In the genomic region with DNA sequence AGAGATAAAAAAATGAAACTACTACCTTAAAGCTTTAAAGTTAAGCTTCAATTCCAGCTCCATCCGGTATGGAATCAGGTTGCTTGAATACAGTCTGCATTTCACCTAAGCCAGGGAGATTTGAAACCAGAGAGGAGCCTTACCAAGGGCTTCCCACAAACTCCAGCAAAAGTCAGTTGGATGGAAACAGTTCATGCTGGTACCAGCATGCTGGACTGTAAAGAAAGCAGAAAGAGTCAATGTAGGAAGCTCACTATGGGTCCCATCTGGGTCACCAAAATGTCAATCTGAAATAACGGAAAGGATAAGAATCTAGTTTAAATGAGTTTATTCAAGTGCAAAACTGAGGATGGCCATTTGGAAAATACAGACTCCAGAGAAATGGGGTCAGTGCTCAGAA, we compare ENCODE assay signal across 17 cellular contexts.
DNase-seq lines count a peak whose midpoint lies in the region; ATAC-seq and TF ChIP-seq lines count a peak whose summit lies in the region.
"Had no signal": no experiment of that assay in that cellular context is flagged by ENCODE, and none has a peak within 500 bp of the region (broad histone marks: within the 10 kb centered on the region; RNA-seq: fewer than 3 reads in every experiment).

No MANE protein-coding gene starts in this region.

- TF ChIP-seq CTCF in progenitor cell of endocrine pancreas (IDR thresholded peaks at IDR 0.05; ENCODE audit: unreplicated experiment) (no peak), MM.1S (IDR thresholded peaks at IDR 0.05; ENCODE audit: low read length) (no peak)

- ATAC-seq in GM21390 (IDR thresholded peaks at IDR 0.05; ENCODE audit: unreplicated experiment) = no peak
- ATAC-seq: CD8-positive, alpha-beta T cell had no signal

- H3K9me2 ChIP-seq in MM.1S (replicated peaks; ENCODE audit: insufficient read depth, low read length) = no peaks in the 10 kb centered on the region

- no peak overlapping the region for H3K9ac ChIP-seq in MM.1S (ENCODE audit: low read length)

- H3K27ac Mint-ChIP-seq in progenitor cell of endocrine pancreas = peak overlapping the region; percentile 12
- H3K27ac Mint-ChIP-seq: CD14-positive monocyte; CD8-positive, alpha-beta T cell had no signal

- H3K4me2 ChIP-seq in MM.1S (ENCODE audit: low read depth, low read length) = no peak overlapping the region

- H3K4me3 Mint-ChIP-seq in progenitor cell of endocrine pancreas (ENCODE audit: low read depth) = no peak overlapping the region
- H3K4me3 Mint-ChIP-seq: CD14-positive monocyte; CD8-positive, alpha-beta T cell had no signal

- no peak overlapping the region for H2AFZ ChIP-seq in MM.1S (ENCODE audit: low read length)

- no peak overlapping the region for H3K4me3 ChIP-seq in MM.1S (ENCODE audit: low read length)

- no peaks in the 10 kb centered on the region for H3K4me1 ChIP-seq in MM.1S (ENCODE audit: low read length)
- H3K4me1 ChIP-seq: BE2C had no signal

- H4K20me1 ChIP-seq in MM.1S (ENCODE audit: insufficient read depth, low read length) = no peaks in the 10 kb centered on the region

- DNase-seq in H4 (ENCODE audit: low spot score) (peak; percentile 13), amniotic epithelial cell (ENCODE audit: low read depth) (peak; percentile 1), iris pigment epithelial cell (ENCODE audit: low read depth) (peak; percentile 11), progenitor cell of endocrine pancreas (ENCODE audit: low spot score, unreplicated experiment) (no peak), MM.1S (no peak)
- no peak for DNase-seq in activated CD4-positive, alpha-beta T cell treated with anti-CD3 and anti-CD28 coated beads, Interleukin-2, amount 50 U/mL, for 1 hour
- DNase-seq: BE2C; CD8-positive, alpha-beta T cell; COR-L47; DMS153; DMS79 treated with DMSO at 0.1 percent for 48 hours; EL; GDM1; H7; IMR-90 had no signal

- H3K79me2 ChIP-seq in MM.1S (ENCODE audit: low read length) = no peaks in the 10 kb centered on the region

- peaks cover 3% of the 10 kb centered on the region for H3K9me3 Mint-ChIP-seq in progenitor cell of endocrine pancreas (ENCODE audit: low read depth)
- H3K9me3 Mint-ChIP-seq: CD8-positive, alpha-beta T cell had no signal

- H3K27me3 ChIP-seq in MM.1S (replicated peaks; ENCODE audit: insufficient read depth, low read length) = no peaks in the 10 kb centered on the region

- H3F3A ChIP-seq in MM.1S (ENCODE audit: insufficient read depth, low read length) = no peaks in the 10 kb centered on the region

- no peaks in the 10 kb centered on the region for H3K9me3 ChIP-seq in MM.1S (replicated peaks; ENCODE audit: insufficient read depth, low read length)
- H3K9me3 ChIP-seq: BE2C had no signal

- H3K27ac ChIP-seq in MM.1S (ENCODE audit: low read length) = no peak overlapping the region

- peaks cover 5% of the 10 kb centered on the region for H3K4me1 Mint-ChIP-seq in progenitor cell of endocrine pancreas (ENCODE audit: low read depth)
- H3K4me1 Mint-ChIP-seq: CD14-positive monocyte had no signal

- peaks cover 6% of the 10 kb centered on the region for H3K27me3 Mint-ChIP-seq in progenitor cell of endocrine pancreas

- H3K36me3 ChIP-seq in MM.1S (replicated peaks; ENCODE audit: insufficient read depth, low read length) = no peaks in the 10 kb centered on the region
- H3K36me3 ChIP-seq: BE2C had no signal

- no peaks in the 10 kb centered on the region for H3K36me3 Mint-ChIP-seq in progenitor cell of endocrine pancreas (ENCODE audit: insufficient read depth)
- H3K36me3 Mint-ChIP-seq: CD14-positive monocyte; CD8-positive, alpha-beta T cell had no signal

Comparison
In these comparisons a context has a peak if more than half of its experiments do, and no peak if none do; other contexts are left out.
1. DNase-seq: peak in H4 (single experiment), amniotic epithelial cell (single experiment) and iris pigment epithelial cell (single experiment); none in progenitor cell of endocrine pancreas (single experiment), MM.1S (single experiment) and activated CD4-positive, alpha-beta T cell treated with anti-CD3 and anti-CD28 coated beads, Interleukin-2, amount 50 U/mL, for 1 hour (single experiment).